28 cellular contexts compared by ENCODE assay signal in the genomic region with DNA sequence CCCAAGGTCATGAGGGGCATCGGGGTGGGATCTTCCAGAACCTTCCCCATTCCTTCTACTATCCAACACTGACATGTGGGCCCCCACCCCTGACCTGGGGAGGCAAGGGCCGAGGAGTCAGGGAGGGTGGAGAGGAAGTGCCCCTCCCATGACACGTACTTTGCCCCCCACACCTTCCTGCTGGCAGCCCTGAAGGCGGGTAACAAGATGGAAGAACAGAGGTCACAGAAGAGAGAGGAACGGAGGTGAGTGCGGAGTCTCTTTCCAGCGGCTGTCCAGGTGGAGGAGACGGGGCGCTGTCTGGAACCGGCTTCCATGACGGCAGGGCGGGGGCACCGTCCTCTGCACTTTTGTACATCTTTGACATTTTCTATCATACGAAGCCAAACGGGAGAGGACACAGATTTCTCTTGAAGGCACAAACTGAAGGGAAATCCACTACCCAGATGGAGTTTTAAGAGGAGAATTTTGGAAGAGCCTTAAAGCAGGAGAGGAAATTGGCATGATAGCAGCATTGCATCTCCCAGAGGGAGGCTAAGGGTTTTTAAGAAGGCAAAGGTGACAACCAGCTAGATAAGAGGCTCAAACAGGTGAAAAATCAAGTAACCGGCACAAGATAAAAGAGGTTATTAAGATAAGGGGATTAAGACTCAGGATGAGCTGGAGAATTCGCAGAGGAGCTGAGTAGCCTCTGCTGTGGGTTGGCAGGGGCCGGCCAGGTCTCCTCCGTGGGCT. TPM values are rescaled to one million over a fixed set of nuclear protein-coding genes. Genes with fewer than 3 reads are reported as not detected.
DNase-seq lines count a peak whose midpoint lies in the region; ATAC-seq and TF ChIP-seq lines count a peak whose summit lies in the region.
"Had no signal": no experiment of that assay in that cellular context is flagged by ENCODE, and none has a peak within 500 bp of the region (broad histone marks: within the 10 kb centered on the region; RNA-seq: fewer than 3 reads in every experiment).

No MANE protein-coding gene starts in this region.

- H4K8ac ChIP-seq in IMR-90 (ENCODE audit: low read depth in 2 of 2, low read length in 2 of 2) (no peak overlapping the region), mesendoderm (ENCODE audit: low read depth, low read length) (no peak overlapping the region)

- H3K18ac ChIP-seq in IMR-90 (ENCODE audit: low read depth, low read length): no peak overlapping the region
- no peak overlapping the region for H3K18ac ChIP-seq in mesendoderm (ENCODE audit: low read length)

- H3K9me3 ChIP-seq in IMR-90 (ENCODE audit: control insufficient read depth, insufficient read depth, low read length) (no peaks in the 10 kb centered on the region), colonic mucosa (no peaks in the 10 kb centered on the region), tibial nerve (no peaks in the 10 kb centered on the region), uterus (no peaks in the 10 kb centered on the region)
- H3K9me3 ChIP-seq in CD8-positive, alpha-beta memory T cell (ENCODE audit: low read length): no peaks in the 10 kb centered on the region
- H3K9me3 ChIP-seq: Caco-2, gastroesophageal sphincter, SJSA1 had no signal

- intact Hi-C loops in IMR-90 (cut with micrococcal nuclease): no loop called here
- intact Hi-C loops in colonic mucosa (cut with DNase I): no loop called here
- intact Hi-C loops in uterus (cut with DNase I; ENCODE audit: low total_unique reads): no loop called here

- no peak overlapping the region for H2AK9ac ChIP-seq in IMR-90 (replicated peaks; ENCODE audit: low read depth, low read length, poor library complexity)

- dilution Hi-C loops in IMR-90 (cut with HindIII; ENCODE audit: low sequenced_read_pairs, unreplicated experiment): no loop called here

- WGBS in IMR-90 (ENCODE audit: extremely low coverage in 2 of 2, insufficient read length in 1 of 2), 2 experiments: 96% methylated on average over 10 of the region's 19 CpGs; no CpG with 5 or more reads in 1 of the 2 experiments
- no CpG with 5 or more reads among the region's 19 CpGs for WGBS in mesendoderm (ENCODE audit: extremely low coverage, insufficient coverage, low lambda C conversion rate)
- WGBS in tibial nerve, 2 donors: 83 to 84% methylated on average over 19 of the region's 19 CpGs

- TF ChIP-seq RAD21 in IMR-90 (IDR thresholded peaks at IDR 0.05; ENCODE audit: low read length): no peak

- H3K4me1 ChIP-seq in IMR-90 (ENCODE audit: control insufficient read depth, insufficient read depth, low read length): peaks cover 17% of the 10 kb centered on the region
- peaks cover 20% of the 10 kb centered on the region for H3K4me1 ChIP-seq in colonic mucosa
- peaks cover 4% of the 10 kb centered on the region for H3K4me1 ChIP-seq in mesendoderm (ENCODE audit: control insufficient read depth, low read depth, low read length)
- H3K4me1 ChIP-seq in tibial nerve: peaks cover 0 to 98% (median 50%) of the 10 kb centered on the region in 4 donors
- peaks cover 0 to 14% of the 10 kb centered on the region in 2 donors for H3K4me1 ChIP-seq in uterus
- no peaks in the 10 kb centered on the region for H3K4me1 ChIP-seq in CD8-positive, alpha-beta memory T cell (ENCODE audit: insufficient read depth, low read length)

- H3K9me1 ChIP-seq in IMR-90 (ENCODE audit: insufficient read depth, low read length): peaks cover 19% of the 10 kb centered on the region

- H3K9me3 Mint-ChIP-seq in CD8-positive, alpha-beta memory T cell: no peaks in the 10 kb centered on the region
- H3K9me3 Mint-ChIP-seq: activated B cell treated with CpG ODN at 0.5 μM for 24 hours; activated naive CD8-positive, alpha-beta T cell treated with anti-CD3 and anti-CD28 coated beads for 36 hours had no signal

- H3K36me3 Mint-ChIP-seq in CD8-positive, alpha-beta memory T cell: no peaks in the 10 kb centered on the region
- H3K36me3 Mint-ChIP-seq: activated naive CD8-positive, alpha-beta T cell treated with anti-CD3 and anti-CD28 coated beads for 36 hours had no signal

- peak overlapping the region in 3 of 8 donors; percentile 51 to 94 (median 65) for H3K27ac Mint-ChIP-seq in CD8-positive, alpha-beta memory T cell
- H3K27ac Mint-ChIP-seq: activated B cell treated with CpG ODN at 0.5 μM for 24 hours; activated naive CD8-positive, alpha-beta T cell treated with anti-CD3 and anti-CD28 coated beads for 36 hours had no signal

- no peak overlapping the region for H3K9ac ChIP-seq in IMR-90 (ENCODE audit: low read depth, low read length)
- H3K9ac ChIP-seq in colonic mucosa (ENCODE audit: low read depth in 2 of 2, low read length in 2 of 2): peak overlapping the region in 1 of 2 donors; percentile 38
- no peak overlapping the region for H3K9ac ChIP-seq in mesendoderm (ENCODE audit: low read length)

- no peak overlapping the region for H3K14ac ChIP-seq in IMR-90 (replicated peaks; ENCODE audit: low read depth, low read length)

- H3K27me3 ChIP-seq in IMR-90 (ENCODE audit: control insufficient read depth, insufficient read depth, low read length) (no peaks in the 10 kb centered on the region), colonic mucosa (no peaks in the 10 kb centered on the region), mesendoderm (ENCODE audit: insufficient read depth, low read length, poor library complexity) (no peaks in the 10 kb centered on the region), tibial nerve (no peaks in the 10 kb centered on the region), uterus (no peaks in the 10 kb centered on the region)
- H3K27me3 ChIP-seq in CD8-positive, alpha-beta memory T cell (ENCODE audit: insufficient read depth, low read length, poor library complexity, severe bottlenecking): no peaks in the 10 kb centered on the region
- H3K27me3 ChIP-seq: gastroesophageal sphincter, SJSA1 had no signal

- H3K4ac ChIP-seq in IMR-90 (ENCODE audit: low read depth, low read length) (no peak overlapping the region), mesendoderm (ENCODE audit: low read depth, low read length) (no peak overlapping the region)

- H2AK5ac ChIP-seq in IMR-90 (ENCODE audit: low read depth, low read length) (0 out of 2 replicates have a peak overlapping the region, but pooled peaks have one; percentile 9), mesendoderm (ENCODE audit: low read length) (no peak overlapping the region)

- peaks cover 73% of the 10 kb centered on the region for H4K20me1 ChIP-seq in IMR-90 (ENCODE audit: insufficient read depth, low read length)

- H3K4me1 Mint-ChIP-seq in CD8-positive, alpha-beta memory T cell: peaks cover 0 to 15% (median 5%) of the 10 kb centered on the region in 3 donors
- H3K4me1 Mint-ChIP-seq: activated B cell treated with CpG ODN at 0.5 μM for 24 hours had no signal

- DNase-seq in IMR-90 (no peak), colonic mucosa (peak; percentile 67), mesendoderm (peak; percentile 91), tibial nerve (ENCODE audit: low spot score in 2 of 2) (no peak), ureter (ENCODE audit: low spot score) (no peak), uterus (no peak), NCI-H2171 (lab: John Stamatoyannopoulos, UW) (no peak)
- no peak for DNase-seq in CD8-positive, alpha-beta memory T cell
- DNase-seq: activated B cell treated with CpG ODN at 0.5 μM for 24 hours; activated CD4-positive, alpha-beta T cell treated with anti-CD3 and anti-CD28 coated beads, Interleukin-2, amount 50 U/mL, for 1 hour; activated effector memory CD4-positive, alpha-beta T cell treated with anti-CD3 and anti-CD28 coated beads, Interleukin-2, amount 50 U/mL, for 16 hours; activated naive CD8-positive, alpha-beta T cell treated with anti-CD3 and anti-CD28 coated beads for 36 hours; activated T-cell treated with anti-CD3 and anti-CD28 coated beads, Interleukin-2, amount 50 U/mL, for 1 hour; caudate nucleus; dermis blood vessel endothelial cell; hippocampal formation; left cardiac atrium; mammary epithelial cell; NCI-H1048; NCI-H446 treated with DMSO at 0.1 percent for 48 hours; NCI-H774; RPMI8226; stimulated activated CD4-positive, alpha-beta T cell treated with anti-CD3 and anti-CD28 coated beads, Interleukin-12 subunit alpha, Interleukin-12 subunit beta, amount 100 ng/mL, for 4 hours; stimulated activated CD4-positive, alpha-beta T cell treated with anti-CD3 and anti-CD28 coated beads, Interleukin-2, amount 100 ng/mL, for 48 hours; trophoblast cell had no signal

- peaks cover 48 to 99% of the 10 kb centered on the region in 2 experiments for H3K79me1 ChIP-seq in IMR-90 (ENCODE audit: low read depth in 1 of 2, low read length in 2 of 2)
- H3K79me1 ChIP-seq in mesendoderm (ENCODE audit: low read length): peaks cover 2% of the 10 kb centered on the region

- no peak overlapping the region for H2BK5ac ChIP-seq in IMR-90 (ENCODE audit: low read depth, low read length, poor library complexity, severe bottlenecking)
- H2BK5ac ChIP-seq in mesendoderm (ENCODE audit: low read length): no peak overlapping the region

- TF ChIP-seq POLR2A in IMR-90 (IDR thresholded peaks at IDR 0.05; ENCODE audit: low read depth, low read length) (no peak), tibial nerve (IDR thresholded peaks at IDR 0.05) (no peak), uterus (IDR thresholded peaks at IDR 0.05) (no peak)

- no peak overlapping the region for H2BK20ac ChIP-seq in IMR-90 (ENCODE audit: low read depth, low read length)

- no peak for ATAC-seq in IMR-90 (ENCODE audit: low read depth)
- ATAC-seq: gastroesophageal sphincter had no signal

- H3K23ac ChIP-seq in IMR-90 (ENCODE audit: low read depth, low read length) (no peak overlapping the region), mesendoderm (ENCODE audit: low read length) (no peak overlapping the region)

- H3K4me3 ChIP-seq in IMR-90 (ENCODE audit: insufficient read depth, low read depth, low read length) (no peak overlapping the region), colonic mucosa (peak overlapping the region; percentile 2), mesendoderm (ENCODE audit: low read length) (no peak overlapping the region), tibial nerve (no peak overlapping the region), uterus (no peak overlapping the region)
- no peak overlapping the region for H3K4me3 ChIP-seq in CD8-positive, alpha-beta memory T cell (ENCODE audit: low read length)
- H3K4me3 ChIP-seq: gastroesophageal sphincter, SJSA1 had no signal

- no TSS peak for BruUV-seq in IMR-90 (replicated peaks; lab: Mats Ljungman, UMichigan)

- CTCF ChIA-PET in IMR-90 (lab: Yijun Ruan, JAX): no interaction called here
- CTCF ChIA-PET in CD8-positive, alpha-beta memory T cell (lab: Charles Lee): no interaction called here

- H3K56ac ChIP-seq in IMR-90 (ENCODE audit: extremely low read depth, insufficient read depth, low read length) (no peak overlapping the region), mesendoderm (ENCODE audit: low read length) (no peak overlapping the region)

- H3K4me3 Mint-ChIP-seq in CD8-positive, alpha-beta memory T cell: no peak overlapping the region
- H3K4me3 Mint-ChIP-seq: activated B cell treated with CpG ODN at 0.5 μM for 24 hours; activated naive CD8-positive, alpha-beta T cell treated with anti-CD3 and anti-CD28 coated beads for 36 hours had no signal

- H4K91ac ChIP-seq in IMR-90 (ENCODE audit: insufficient read depth, low read depth, low read length): no peak overlapping the region

- no peak overlapping the region for H4K5ac ChIP-seq in IMR-90 (ENCODE audit: low read depth, low read length)
- no peak overlapping the region for H4K5ac ChIP-seq in mesendoderm (ENCODE audit: low read length)

- no peak for TF ChIP-seq EP300 in tibial nerve (IDR thresholded peaks at IDR 0.05)

- TF ChIP-seq CTCF in IMR-90 (conservative IDR thresholded peaks at IDR 0.05; ENCODE audit: low read depth, low read length): no peak
- no peak for TF ChIP-seq CTCF in colonic mucosa (IDR thresholded peaks at IDR 0.05)
- no peak for TF ChIP-seq CTCF in tibial nerve (IDR thresholded peaks at IDR 0.05)
- TF ChIP-seq CTCF in uterus (IDR thresholded peaks at IDR 0.05): no peak

- peaks cover 0 to 7% of the 10 kb centered on the region in 2 donors for H3K27me3 Mint-ChIP-seq in CD8-positive, alpha-beta memory T cell
- H3K27me3 Mint-ChIP-seq: activated naive CD8-positive, alpha-beta T cell treated with anti-CD3 and anti-CD28 coated beads for 36 hours had no signal

- H3K27ac ChIP-seq in IMR-90 (ENCODE audit: insufficient read depth, low read length): no peak overlapping the region
- H3K27ac ChIP-seq in colonic mucosa: no peak overlapping the region
- H3K27ac ChIP-seq in mesendoderm (ENCODE audit: low read depth, low read length): no peak overlapping the region
- peak overlapping the region in 3 of 4 donors; percentile 70 to 92 (median 88) for H3K27ac ChIP-seq in tibial nerve
- no peak overlapping the region for H3K27ac ChIP-seq in uterus
- H3K27ac ChIP-seq in CD8-positive, alpha-beta memory T cell (ENCODE audit: low read depth, low read length): no peak overlapping the region
- H3K27ac ChIP-seq: SJSA1 had no signal

- H2BK15ac ChIP-seq in IMR-90 (ENCODE audit: low read depth, low read length) (no peak overlapping the region), mesendoderm (replicated peaks; ENCODE audit: low read depth) (no peak overlapping the region)

- H3K79me2 ChIP-seq in mesendoderm (ENCODE audit: control insufficient read depth, insufficient read depth, low read length): no peaks in the 10 kb centered on the region

- in situ Hi-C loops in IMR-90 (cut with MboI; ENCODE audit: low sequenced_read_pairs): no loop called here

- H3K36me3 ChIP-seq in IMR-90 (ENCODE audit: control insufficient read depth, insufficient read depth, low read length): peaks cover 6% of the 10 kb centered on the region
- H3K36me3 ChIP-seq in colonic mucosa: no peaks in the 10 kb centered on the region
- no peaks in the 10 kb centered on the region for H3K36me3 ChIP-seq in mesendoderm (ENCODE audit: control insufficient read depth, insufficient read depth, low read length)
- H3K36me3 ChIP-seq in tibial nerve: peaks cover 0 to 26% (median 0%) of the 10 kb centered on the region in 3 donors
- no peaks in the 10 kb centered on the region for H3K36me3 ChIP-seq in uterus
- no peaks in the 10 kb centered on the region for H3K36me3 ChIP-seq in CD8-positive, alpha-beta memory T cell (ENCODE audit: insufficient read depth, low read length)

- H2AFZ ChIP-seq in IMR-90 (replicated peaks; ENCODE audit: low read length, poor library complexity): no peak overlapping the region

- H2BK120ac ChIP-seq in IMR-90 (ENCODE audit: low read depth, low read length) (no peak overlapping the region), mesendoderm (ENCODE audit: low read depth, low read length) (no peak overlapping the region)

- no peak overlapping the region for H3K4me2 ChIP-seq in IMR-90 (ENCODE audit: low read depth, low read length)
- no peak overlapping the region for H3K4me2 ChIP-seq in mesendoderm (ENCODE audit: low read length)

- POLR2A ChIA-PET in IMR-90 (lab: Charles Lee; ENCODE audit: unreplicated experiment): no interaction called here
- POLR2A ChIA-PET in CD8-positive, alpha-beta memory T cell (lab: Charles Lee): no interaction called here

RNA-seq across cellular contexts. Expression of gene OSBPL5, which starts 16.7 kb away (rescaled TPM):
- total RNA-seq in IMR-90 (2012; rRNA removed) (14.4 and 14.9 TPM in 2 replicates), colonic mucosa (10 to 100 TPM; 34.0 to 69.5 TPM), tibial nerve (100 to 1,000 TPM in 2 of 4 donors, 10 to 100 TPM in 2; 58.8 to 168 (median 106) TPM), ureter (84.3 TPM), uterus (10 to 100 TPM; 24.7 to 83.3 (median 48.2) TPM)
- polyA plus RNA-seq in IMR-90 (2012; rRNA removed): 22.3 and 24.1 TPM in 2 replicates
- polyA plus RNA-seq in IMR-90 (2012; cell fraction: cytosol; rRNA removed): 14.5 and 18.6 TPM in 2 replicates
- 66.7 and 137 TPM in 2 replicates for polyA plus RNA-seq in IMR-90 (2012; cell fraction: nucleus; rRNA removed; ENCODE audit: low replicate concordance)
- 1.7 TPM for polyA plus RNA-seq in mesendoderm (2013, experiment 1 of 2)
- polyA plus RNA-seq in mesendoderm (2013, experiment 2 of 2): 1.4 TPM
- total RNA-seq in CD8-positive, alpha-beta memory T cell: 1 to 10 TPM; 2.6 to 2.7 TPM
- 8.5 TPM for polyA plus RNA-seq in CD8-positive, alpha-beta memory T cell
- total RNA-seq: activated B cell treated with CpG ODN at 0.5 μM for 24 hours had no signal

Comparison
In these comparisons a context has a peak if more than half of its experiments do, and no peak if none do; other contexts are left out.
1. DNase-seq: peak in colonic mucosa (single experiment) and mesendoderm (single experiment); none in IMR-90 (single experiment), tibial nerve (0 of 2), ureter (single experiment), uterus (0 of 2), NCI-H2171 (single experiment) and CD8-positive, alpha-beta memory T cell (0 of 5).
2. H3K27ac ChIP-seq: peak in tibial nerve (3 of 4); none in IMR-90 (single experiment), colonic mucosa (single experiment), mesendoderm (single experiment), uterus (0 of 2) and CD8-positive, alpha-beta memory T cell (single experiment).